Comparison of ENCODE assay signal across 9 cellular contexts in genomic region chr9:6197330-6197729, GRCh38. TPM values are rescaled to one million over a fixed set of nuclear protein-coding genes. Genes with fewer than 3 reads are reported as not detected.
DNase-seq lines count a peak whose midpoint lies in the region; ATAC-seq, FAIRE-seq and TF ChIP-seq lines count a peak whose summit lies in the region.
"Had no signal": no experiment of that assay in that cellular context is flagged by ENCODE, and none has a peak within 500 bp of the region (broad histone marks: within the 10 kb centered on the region; RNA-seq: fewer than 3 reads in every experiment).

No MANE protein-coding gene starts in this region.

- TF ChIP-seq POLR2A in NB4 (IDR thresholded peaks at IDR 0.05; ENCODE audit: extremely low read depth, insufficient read length) (no peak), GM18505 (IDR thresholded peaks at IDR 0.05; ENCODE audit: borderline replicate concordance, extremely low read depth, insufficient read depth, insufficient read length) (no peak)

- H3K4me2 ChIP-seq in fibroblast of lung (ENCODE audit: extremely low read depth, insufficient read depth, low read length): no peak overlapping the region

- no peaks in the 10 kb centered on the region for H3K79me2 ChIP-seq in fibroblast of lung (ENCODE audit: control insufficient read depth, insufficient read depth, low read length)

- intact Hi-C loops in pancreas (cut with DNase I): loop anchor here in 2 of 3 donors (5.0 kb wide), 1 partner anchor 110 kb away; no protein-coding TSS in a partner anchor

- FAIRE-seq in pancreas (lab: Jason Lieb, UNC): no peak

- WGBS in pancreas, 2 donors: 31 to 38% methylated on average over 3 of the region's 3 CpGs

- H3K36me3 ChIP-seq in fibroblast of lung (ENCODE audit: control insufficient read depth, insufficient read depth, low read length) (no peaks in the 10 kb centered on the region), pancreas (no peaks in the 10 kb centered on the region)

- no peaks in the 10 kb centered on the region for H3K4me1 ChIP-seq in fibroblast of lung (ENCODE audit: control insufficient read depth, extremely low read depth, insufficient read depth, low read length)
- peaks cover 0 to 4% (median 0%) of the 10 kb centered on the region in 3 donors for H3K4me1 ChIP-seq in pancreas

- ATAC-seq in pancreas (peak; percentile 86 to 97 (median 92)), HG02759 (IDR thresholded peaks at IDR 0.05; ENCODE audit: unreplicated experiment) (no peak), GM18861 (IDR thresholded peaks at IDR 0.05; ENCODE audit: unreplicated experiment) (no peak), GM18505 (IDR thresholded peaks at IDR 0.05; ENCODE audit: unreplicated experiment) (no peak)

- H4K20me1 ChIP-seq in fibroblast of lung (ENCODE audit: control insufficient read depth, extremely low read depth, insufficient read depth, low read length): no peaks in the 10 kb centered on the region

- in situ Hi-C loops in G401 (cut with HindIII; ENCODE audit: low sequenced_read_pairs): no loop called here

- no peak overlapping the region for H3K9ac ChIP-seq in fibroblast of lung (ENCODE audit: insufficient read depth, low read length)

- TF ChIP-seq CTCF in NB4 (IDR thresholded peaks at IDR 0.05; ENCODE audit: low read depth, low read length) (peak; percentile 48), fibroblast of lung (conservative IDR thresholded peaks at IDR 0.05 in 1 of 2, IDR thresholded peaks at IDR 0.05 in 1 of 2; ENCODE audit: low read depth in 1 of 2, low read length in 2 of 2) (peak; percentile 42 to 48), pancreas (IDR thresholded peaks at IDR 0.05) (peak in 3 of 4 donors; percentile 28 to 40 (median 39)), GM10266 (IDR thresholded peaks at IDR 0.05; ENCODE audit: control insufficient read depth, insufficient read depth, low read depth, missing control alignments) (no peak)

- peak; percentile 4 for DNase-seq in G401 (ENCODE audit: low spot score)
- DNase-seq in NB4 (ENCODE audit: low read depth): peak; percentile 45
- peak in 1 of 2 donors; percentile 24 for DNase-seq in fibroblast of lung (ENCODE audit: low read depth in 2 of 2)
- DNase-seq in pancreas: peak in 2 of 6 donors; percentile 13 to 38
- DNase-seq in GM10266 (ENCODE audit: extremely low spot score): no peak
- DNase-seq: T1000 had no signal

- no peak overlapping the region for H3K27ac ChIP-seq in fibroblast of lung (ENCODE audit: insufficient read depth, low read length)
- H3K27ac ChIP-seq in pancreas: no peak overlapping the region

- H3K27me3 ChIP-seq in fibroblast of lung (ENCODE audit: control insufficient read depth, insufficient read depth, low read length) (no peaks in the 10 kb centered on the region), pancreas (no peaks in the 10 kb centered on the region)

- no peak overlapping the region for H2AFZ ChIP-seq in fibroblast of lung (ENCODE audit: low read length)

- no peaks in the 10 kb centered on the region for H3K9me3 ChIP-seq in fibroblast of lung (ENCODE audit: control insufficient read depth, insufficient read depth, low read depth, low read length)
- no peaks in the 10 kb centered on the region for H3K9me3 ChIP-seq in pancreas

- H3K4me3 ChIP-seq in NB4 (ENCODE audit: low read depth, low read length): no peak overlapping the region
- H3K4me3 ChIP-seq in fibroblast of lung (replicated peaks in 1 of 4; ENCODE audit: control extremely low read depth in 1 of 4, insufficient read depth in 1 of 4, low read depth in 3 of 4, low read length in 4 of 4): no peak overlapping the region
- H3K4me3 ChIP-seq in pancreas: no peak overlapping the region

RNA-seq across cellular contexts. Expression of gene IL33, which starts 18.3 kb away (rescaled TPM):
- not detected in 2 replicates for total RNA-seq in G401 (2014; rRNA removed; shearing (Covaris generic))
- total RNA-seq in fibroblast of lung (1.3 and 19.3 TPM in 2 replicates), pancreas (1 to 10 TPM; 1.7 to 5.7 (median 3.5) TPM)
- polyA plus RNA-seq in fibroblast of lung (2.0 and 6.5 TPM in 2 replicates), pancreas (1 to 10 TPM; 3.4 to 4.8 TPM)
- polyA plus RNA-seq in fibroblast of lung (2012): 1.1 and 3.3 TPM in 2 replicates
- polyA minus RNA-seq in fibroblast of lung (ENCODE audit: low replicate concordance): 0.75 TPM in 1 of 2 replicates, not detected in the other

Comparison
In these comparisons a context has a peak if more than half of its experiments do, and no peak if none do; other contexts are left out.
1. ATAC-seq: peak in pancreas (4 of 4); none in HG02759 (single experiment), GM18861 (single experiment) and GM18505 (single experiment).